ENCODE assay signal across 26 cellular contexts in genomic region chr15:80891006-80891405, GRCh38.
"Had no signal": no experiment of that assay in that cellular context is flagged by ENCODE, and none has a peak within 500 bp of the region (broad histone marks: within the 10 kb centered on the region; RNA-seq: fewer than 3 reads in every experiment).

No MANE protein-coding gene starts in this region.

- H3K36me3 Mint-ChIP-seq: activated naive CD4-positive, alpha-beta T cell treated with anti-CD3 and anti-CD28 coated beads, Interleukin-2, amount 10 ng/mL, durations not matched to agents 7 days and 5 days; activated naive CD8-positive, alpha-beta T cell treated with anti-CD3 and anti-CD28 coated beads, Interleukin-2, amount 10 ng/mL, durations not matched to agents 7 days and 5 days had no signal

- H3K27me3 Mint-ChIP-seq: activated CD4-positive, alpha-beta memory T cell treated with anti-CD3 and anti-CD28 coated beads, Interleukin-2, amount 10 ng/mL, durations not matched to agents 7 days and 5 days; activated T-cell treated with anti-CD3 and anti-CD28 coated beads, Interleukin-2, amount 50 U/mL, for 24 hours had no signal

- H3K4me1 ChIP-seq: gastrocnemius medialis, left lung, lower lobe of right lung, right atrium auricular region, spleen had no signal

- H3K4me1 Mint-ChIP-seq: neural crest cell had no signal

- H3K27ac ChIP-seq: body of pancreas, esophagus muscularis mucosa, gastrocnemius medialis, left lung, lower lobe of right lung, right atrium auricular region, spleen, tibial nerve had no signal

- H3K27ac Mint-ChIP-seq: activated CD4-positive, alpha-beta memory T cell treated with anti-CD3 and anti-CD28 coated beads, Interleukin-2, amount 10 ng/mL, durations not matched to agents 7 days and 5 days; activated CD4-positive, alpha-beta T cell treated with anti-CD3 and anti-CD28 coated beads, Interleukin-2, amount 10 ng/mL, durations not matched to agents 7 days and 5 days; activated naive CD4-positive, alpha-beta T cell treated with anti-CD3 and anti-CD28 coated beads, Interleukin-2, amount 10 ng/mL, durations not matched to agents 7 days and 5 days; activated naive CD8-positive, alpha-beta T cell treated with anti-CD3 and anti-CD28 coated beads, Interleukin-2, amount 10 ng/mL, durations not matched to agents 7 days and 5 days; activated T-cell treated with anti-CD3 and anti-CD28 coated beads, Interleukin-2, amount 50 U/mL, for 24 hours had no signal

- H3K4me3 ChIP-seq: body of pancreas, esophagus muscularis mucosa, gastrocnemius medialis, left lung, lower lobe of right lung, mucosa of descending colon, right atrium auricular region, spleen, tibial nerve had no signal

- H3K9me3 ChIP-seq: body of pancreas, gastrocnemius medialis, left lung, lower lobe of right lung had no signal

- H3K36me3 ChIP-seq: right atrium auricular region had no signal

- H3K4me3 Mint-ChIP-seq: activated CD4-positive, alpha-beta memory T cell treated with anti-CD3 and anti-CD28 coated beads, Interleukin-2, amount 10 ng/mL, durations not matched to agents 7 days and 5 days; activated CD4-positive, alpha-beta T cell treated with anti-CD3 and anti-CD28 coated beads, Interleukin-2, amount 10 ng/mL, durations not matched to agents 7 days and 5 days; activated naive CD4-positive, alpha-beta T cell treated with anti-CD3 and anti-CD28 coated beads, Interleukin-2, amount 10 ng/mL, durations not matched to agents 7 days and 5 days; activated naive CD8-positive, alpha-beta T cell treated with anti-CD3 and anti-CD28 coated beads, Interleukin-2, amount 10 ng/mL, durations not matched to agents 7 days and 5 days; activated T-cell treated with anti-CD3 and anti-CD28 coated beads, Interleukin-2, amount 50 U/mL, for 24 hours; neural crest cell; WTC11 had no signal

- DNase-seq: activated CD4-positive, alpha-beta memory T cell treated with anti-CD3 and anti-CD28 coated beads, Interleukin-2, amount 10 ng/mL, durations not matched to agents 7 days and 5 days; activated CD4-positive, alpha-beta T cell treated with anti-CD3 and anti-CD28 coated beads for 1 hour; activated CD4-positive, alpha-beta T cell treated with anti-CD3 and anti-CD28 coated beads, Interleukin-2, amount 10 ng/mL, durations not matched to agents 7 days and 5 days; activated CD8-positive, alpha-beta memory T cell treated with anti-CD3 and anti-CD28 coated beads, Interleukin-2, amount 50 U/mL, for 48 hours; activated gamma-delta T cell; activated naive CD4-positive, alpha-beta T cell treated with anti-CD3 and anti-CD28 coated beads, Interleukin-2, amount 10 ng/mL, durations not matched to agents 7 days and 5 days; activated naive CD8-positive, alpha-beta T cell treated with anti-CD3 and anti-CD28 coated beads, Interleukin-2, amount 10 ng/mL, durations not matched to agents 7 days and 5 days; activated T-cell treated with anti-CD3 and anti-CD28 coated beads, Interleukin-2, amount 50 U/mL, for 24 hours; amygdala; body of pancreas; dermis blood vessel endothelial cell; effector CD4-positive, alpha-beta T cell; gastrocnemius medialis; glutamatergic neuron; left lung; lower lobe of right lung; mucosa of descending colon; nucleus accumbens; spleen; stimulated activated naive CD4-positive, alpha-beta T cell treated with Interleukin-2 at 50 U/mL for 16 hours; T-helper 2 cell had no signal

- ATAC-seq: body of pancreas, gastrocnemius medialis, left lung, lower lobe of right lung, mucosa of descending colon, WTC11 had no signal

- H3K27me3 ChIP-seq: body of pancreas, esophagus muscularis mucosa, gastrocnemius medialis, left lung, right atrium auricular region, spleen, tibial nerve had no signal

- H3K9me3 Mint-ChIP-seq: activated naive CD8-positive, alpha-beta T cell treated with anti-CD3 and anti-CD28 coated beads, Interleukin-2, amount 10 ng/mL, durations not matched to agents 7 days and 5 days; activated T-cell treated with anti-CD3 and anti-CD28 coated beads, Interleukin-2, amount 50 U/mL, for 24 hours had no signal
